29 cellular contexts compared by ENCODE assay signal in genomic region chr12:106892075-106892474, GRCh38.
DNase-seq lines count a peak whose midpoint lies in the region; ATAC-seq, FAIRE-seq and TF ChIP-seq lines count a peak whose summit lies in the region.
"Had no signal": no experiment of that assay in that cellular context is flagged by ENCODE, and none has a peak within 500 bp of the region (broad histone marks: within the 10 kb centered on the region; RNA-seq: fewer than 3 reads in every experiment).

No MANE protein-coding gene starts in this region.

- BruUV-seq in HepG2 (replicated peaks; lab: Mats Ljungman, UMichigan) = no TSS peak

- H3K4me1 ChIP-seq in HepG2 (ENCODE audit: insufficient read depth, low read length) (no peaks in the 10 kb centered on the region), right lobe of liver (no peaks in the 10 kb centered on the region), upper lobe of right lung (no peaks in the 10 kb centered on the region), neural progenitor cell (peaks cover 5% of the 10 kb centered on the region)
- H3K4me1 ChIP-seq: BE2C, Peyer's patch had no signal

- H3K4me2 ChIP-seq in HepG2 (ENCODE audit: low read depth, low read length) (no peak overlapping the region), neural progenitor cell (no peak overlapping the region)

- POLR2A ChIA-PET in HepG2 (lab: Yijun Ruan, JAX) = interaction anchor here (1.6 kb wide), 1 partner anchor 11 kb away, joined by 4 read pairs; no protein-coding TSS in a partner anchor
- POLR2A ChIA-PET in CD4-positive, alpha-beta T cell (lab: Charles Lee) = no interaction called here

- WGBS in HepG2 (ENCODE audit: low lambda C conversion rate) = 50% methylated on average over 1 of the region's 1 CpG
- WGBS in right lobe of liver (ENCODE audit: insufficient coverage, low coverage, low lambda C conversion rate, missing lambda C conversion rate) = 14% methylated on average over 1 of the region's 1 CpG

- H3K79me2 ChIP-seq in HepG2 (ENCODE audit: insufficient read depth, low read length) (no peaks in the 10 kb centered on the region), neural progenitor cell (ENCODE audit: low read depth) (no peaks in the 10 kb centered on the region)

- no peaks in the 10 kb centered on the region; a peak in 1 of 5 replicates for H3K27me3 ChIP-seq in HepG2 (ENCODE audit: control insufficient read depth in 1 of 2, insufficient read depth in 2 of 2, low read length in 2 of 2)
- H3K27me3 ChIP-seq in right lobe of liver = no peaks in the 10 kb centered on the region
- H3K27me3 ChIP-seq in upper lobe of right lung = no peaks in the 10 kb centered on the region
- H3K27me3 ChIP-seq in CD4-positive, alpha-beta T cell (ENCODE audit: control insufficient read depth, insufficient read depth, low read length) = no peaks in the 10 kb centered on the region
- H3K27me3 ChIP-seq in neural progenitor cell = no peaks in the 10 kb centered on the region
- H3K27me3 ChIP-seq: BE2C, Peyer's patch had no signal

- FAIRE-seq in HepG2 (lab: Jason Lieb, UNC) = no peak
- FAIRE-seq: endometrium, H54 had no signal

- H3K27ac ChIP-seq in HepG2 (ENCODE audit: extremely low read length, insufficient read depth, low read length) (no peak overlapping the region), right lobe of liver (no peak overlapping the region), upper lobe of right lung (no peak overlapping the region), neural progenitor cell (no peak overlapping the region)
- H3K27ac ChIP-seq in CD4-positive, alpha-beta T cell (ENCODE audit: low read depth, low read length) = no peak overlapping the region
- H3K27ac ChIP-seq: Peyer's patch had no signal

- TF ChIP-seq RAD21 in HepG2 (CRISPR knock-in tag; IDR thresholded peaks at IDR 0.05) = no peak

- H2AFZ ChIP-seq in HepG2 (ENCODE audit: low read length) = no peak overlapping the region
- no peak overlapping the region for H2AFZ ChIP-seq in neural progenitor cell (replicated peaks)

- peaks cover 7% of the 10 kb centered on the region for H3K36me3 Mint-ChIP-seq in CD4-positive, alpha-beta T cell (ENCODE audit: low read depth)
- H3K36me3 Mint-ChIP-seq in neural progenitor cell = peaks cover 7% of the 10 kb centered on the region
- H3K36me3 Mint-ChIP-seq: brain had no signal

- in situ Hi-C loops in HepG2 (cut with HindIII; ENCODE audit: extremely low pct_ligation_motif_present, low pct_unique_long_range_greater_than_20kb) = no loop called here

- no peaks in the 10 kb centered on the region for H4K20me1 ChIP-seq in HepG2 (ENCODE audit: insufficient read depth, low read length)
- no peaks in the 10 kb centered on the region for H4K20me1 ChIP-seq in neural progenitor cell (ENCODE audit: low read depth)

- H3K27ac Mint-ChIP-seq in CD4-positive, alpha-beta T cell = no peak overlapping the region
- H3K27ac Mint-ChIP-seq in neural progenitor cell = no peak overlapping the region
- H3K27ac Mint-ChIP-seq: activated CD8-positive, alpha-beta T cell treated with anti-CD3 and anti-CD28 coated beads, Interleukin-2, amount 10 ng/mL, durations not matched to agents 7 days and 5 days; naive thymus-derived CD4-positive, alpha-beta T cell; T-helper 1 cell treated with Interleukin-12 subunit alpha and Interleukin-12 subunit beta and Interleukin-4 antibody, amounts not matched to agents 30 μg/mL and 1 μg/mL, for 36 hours had no signal

- peaks cover 3% of the 10 kb centered on the region for H3F3A ChIP-seq in neural progenitor cell (ENCODE audit: low read depth)

- peaks cover 8% of the 10 kb centered on the region for H3K4me1 Mint-ChIP-seq in CD4-positive, alpha-beta T cell (ENCODE audit: low read depth)
- H3K4me1 Mint-ChIP-seq in neural progenitor cell = peaks cover 33% of the 10 kb centered on the region

- 0 out of 3 replicates have a peak, but pooled peaks have one; percentile 28 for ATAC-seq in HepG2
- ATAC-seq in right lobe of liver = no peak
- ATAC-seq in upper lobe of right lung = peak; percentile 20
- no peak for ATAC-seq in CD4-positive, alpha-beta T cell (ENCODE audit: poor library complexity)
- ATAC-seq: activated CD8-positive, alpha-beta T cell treated with anti-CD3 and anti-CD28 coated beads, Interleukin-2, amount 10 ng/mL, durations not matched to agents 7 days and 5 days; naive thymus-derived CD4-positive, alpha-beta T cell had no signal

- TF ChIP-seq POLR2A in HepG2 (IDR thresholded peaks at IDR 0.05; ENCODE audit: insufficient read depth in 1 of 2, low read depth in 2 of 2, low read length in 2 of 2) (no peak), right lobe of liver (IDR thresholded peaks at IDR 0.05) (no peak)

- H3K9me3 ChIP-seq in HepG2 (ENCODE audit: low read length) (no peaks in the 10 kb centered on the region), right lobe of liver (no peaks in the 10 kb centered on the region), upper lobe of right lung (no peaks in the 10 kb centered on the region), neural progenitor cell (ENCODE audit: low read depth) (no peaks in the 10 kb centered on the region)
- H3K9me3 ChIP-seq in CD4-positive, alpha-beta T cell (ENCODE audit: control insufficient read depth, low read length) = no peaks in the 10 kb centered on the region
- H3K9me3 ChIP-seq: BE2C, Peyer's patch had no signal

- no peak overlapping the region for H3K4me3 Mint-ChIP-seq in CD4-positive, alpha-beta T cell
- H3K4me3 Mint-ChIP-seq in neural progenitor cell = no peak overlapping the region
- H3K4me3 Mint-ChIP-seq: activated CD8-positive, alpha-beta T cell treated with anti-CD3 and anti-CD28 coated beads, Interleukin-2, amount 10 ng/mL, durations not matched to agents 7 days and 5 days; brain; naive thymus-derived CD4-positive, alpha-beta T cell; T-helper 1 cell treated with Interleukin-12 subunit alpha and Interleukin-12 subunit beta and Interleukin-4 antibody, amounts not matched to agents 30 μg/mL and 1 μg/mL, for 36 hours had no signal

- H3K4me3 ChIP-seq in HepG2 (replicated peaks in 1 of 3; ENCODE audit: insufficient read depth in 1 of 3, low read depth in 2 of 3, low read length in 3 of 3) (no peak overlapping the region), right lobe of liver (no peak overlapping the region), upper lobe of right lung (no peak overlapping the region), neural progenitor cell (no peak overlapping the region)
- H3K4me3 ChIP-seq: Peyer's patch had no signal

- H3K9me3 Mint-ChIP-seq in CD4-positive, alpha-beta T cell = peaks cover 2% of the 10 kb centered on the region
- no peaks in the 10 kb centered on the region for H3K9me3 Mint-ChIP-seq in neural progenitor cell

- H3K9ac ChIP-seq in HepG2 (ENCODE audit: insufficient read depth, low read depth, low read length) = no peak overlapping the region
- no peak overlapping the region for H3K9ac ChIP-seq in neural progenitor cell

- intact Hi-C loops in HepG2 (cut with micrococcal nuclease; ENCODE audit: unreplicated experiment) = no loop called here
- intact Hi-C loops in right lobe of liver (cut with DNase I) = no loop called here
- intact Hi-C loops in upper lobe of right lung (cut with DNase I) = no loop called here
- intact Hi-C loops in CD4-positive, alpha-beta T cell (cut with DNase I, micrococcal nuclease) = loop anchor here in 1 of 2 experiments (2.0 kb wide), 1 partner anchor 17 kb away; no protein-coding TSS in a partner anchor

- TF ChIP-seq EP300 in HepG2 (IDR thresholded peaks at IDR 0.05; ENCODE audit: low read depth in 2 of 2, low read length in 2 of 2) (no peak), HepG2 (CRISPR knock-in tag; IDR thresholded peaks at IDR 0.05; ENCODE audit: borderline replicate concordance) (no peak)

- no peak for DNase-seq in HepG2 (ENCODE audit: low spot score)
- DNase-seq in right lobe of liver = no peak
- peak; percentile 9 for DNase-seq in astrocyte of the hippocampus (ENCODE audit: low read depth, low spot score)
- peak; percentile 47 for DNase-seq in kidney tubule cell (ENCODE audit: low spot score)
- no peak for DNase-seq in upper lobe of right lung
- DNase-seq in CD4-positive, alpha-beta T cell = no peak
- DNase-seq in neural progenitor cell (ENCODE audit: low spot score) = no peak
- DNase-seq in stimulated activated CD4-positive, alpha-beta T cell treated with anti-CD3 and anti-CD28 coated beads, Interleukin-12 subunit alpha, Interleukin-12 subunit beta, amount 100 ng/mL, for 4 hours = no peak
- DNase-seq: activated CD4-positive, alpha-beta T cell treated with anti-CD3 and anti-CD28 coated beads for 1 hour; activated CD8-positive, alpha-beta T cell treated with anti-CD3 and anti-CD28 coated beads, Interleukin-2, amount 10 ng/mL, durations not matched to agents 7 days and 5 days; activated gamma-delta T cell treated with Interleukin-2 at 50 U/mL for 16 hours; BE2C; cortex of kidney; DND-41; Kasumi-1; mesendoderm; naive thymus-derived CD4-positive, alpha-beta T cell; NCI-H1048; NCI-H2029; NCI-H226; NK-92 treated with Interleukin-12 subunit alpha and Interleukin-12 subunit beta, amount 100 ng/mL, for 24 hours; Peyer's patch; retina; stimulated activated CD4-positive, alpha-beta T cell treated with anti-CD3 and anti-CD28 coated beads, Interleukin-4, amount 100 ng/mL, for 4 hours; stimulated activated naive CD4-positive, alpha-beta T cell had no signal

- H3K36me3 ChIP-seq in HepG2 (replicated peaks in 1 of 2; ENCODE audit: control insufficient read depth in 1 of 2, insufficient read depth in 2 of 2, low read length in 2 of 2) (peaks cover 2 to 4% of the 10 kb centered on the region in 2 experiments; a peak in 1 of 5 replicates), right lobe of liver (no peaks in the 10 kb centered on the region), upper lobe of right lung (no peaks in the 10 kb centered on the region), neural progenitor cell (no peaks in the 10 kb centered on the region)
- H3K36me3 ChIP-seq: BE2C had no signal

- no peak for TF ChIP-seq CTCF in HepG2 (CRISPR knock-in tag; IDR thresholded peaks at IDR 0.05)
- no peak for TF ChIP-seq CTCF in right lobe of liver (IDR thresholded peaks at IDR 0.05)
- TF ChIP-seq CTCF in upper lobe of right lung (IDR thresholded peaks at IDR 0.05) = no peak
- no peak for TF ChIP-seq CTCF in CD4-positive, alpha-beta T cell (IDR thresholded peaks at IDR 0.05)
- TF ChIP-seq CTCF in neural progenitor cell (IDR thresholded peaks at IDR 0.05) = no peak

- no peaks in the 10 kb centered on the region for H3K27me3 Mint-ChIP-seq in CD4-positive, alpha-beta T cell
- no peaks in the 10 kb centered on the region for H3K27me3 Mint-ChIP-seq in neural progenitor cell (ENCODE audit: insufficient read depth, low read depth)

- CTCF ChIA-PET in HepG2 (lab: Yijun Ruan, JAX; ENCODE audit: low intra/inter-chr PET ratio, low total read pairs) = no interaction called here
- CTCF ChIA-PET in CD4-positive, alpha-beta T cell (lab: Charles Lee) = no interaction called here

Comparison
In these comparisons a context has a peak if more than half of its experiments do, and no peak if none do; other contexts are left out.
1. ATAC-seq: peak in HepG2 (single experiment) and upper lobe of right lung (single experiment); none in right lobe of liver (0 of 4) and CD4-positive, alpha-beta T cell (single experiment).
2. DNase-seq: peak in astrocyte of the hippocampus (single experiment) and kidney tubule cell (single experiment); none in HepG2 (single experiment), right lobe of liver (0 of 3), upper lobe of right lung (single experiment), CD4-positive, alpha-beta T cell (0 of 10), neural progenitor cell (single experiment) and stimulated activated CD4-positive, alpha-beta T cell treated with anti-CD3 and anti-CD28 coated beads, Interleukin-12 subunit alpha, Interleukin-12 subunit beta, amount 100 ng/mL, for 4 hours (single experiment).